In genomic region chr1:225939097-225939938, GRCh38 we compare ENCODE assay signal across 9 cellular contexts. TPM values are rescaled to one million over a fixed set of nuclear protein-coding genes. Genes with fewer than 3 reads are reported as not detected.
DNase-seq lines count a peak whose midpoint lies in the region; ATAC-seq and TF ChIP-seq lines count a peak whose summit lies in the region.
"Not testable (repeated sequence)": the region's sequence is repeated elsewhere in the genome, so short reads cannot be mapped to it uniquely, and the experiment has no call there.
"Had no signal": no experiment of that assay in that cellular context is flagged by ENCODE, and none has a peak within 500 bp of the region (broad histone marks: within the 10 kb centered on the region; RNA-seq: fewer than 3 reads in every experiment).

No MANE protein-coding gene starts in this region.

- H3K27me3 Mint-ChIP-seq in H9 (ENCODE audit: low read depth); activated naive CD8-positive, alpha-beta T cell treated with anti-CD3 and anti-CD28 coated beads, Interleukin-2, amount 50 U/mL, for 24 hours; stimulated activated memory B cell treated with anti-CD40 and anti-IgM and Interleukin-4, amounts not matched to agents 10 μg/mL and 1 μg/mL and 100 μg/mL, for 72 hours: not testable (repeated sequence)

- not testable (repeated sequence) for H2BK20ac ChIP-seq in H9 (ENCODE audit: low read depth, low read length, poor library complexity, severe bottlenecking)

- H3K27ac Mint-ChIP-seq in H9; activated naive CD8-positive, alpha-beta T cell treated with anti-CD3 and anti-CD28 coated beads, Interleukin-2, amount 50 U/mL, for 24 hours; stimulated activated memory B cell treated with anti-CD40 and anti-IgM and Interleukin-4, amounts not matched to agents 10 μg/mL and 1 μg/mL and 100 μg/mL, for 72 hours: not testable (repeated sequence)

- H3K9me3 Mint-ChIP-seq in H9; activated naive CD8-positive, alpha-beta T cell treated with anti-CD3 and anti-CD28 coated beads, Interleukin-2, amount 50 U/mL, for 24 hours; stimulated activated memory B cell treated with anti-CD40 and anti-IgM and Interleukin-4, amounts not matched to agents 10 μg/mL and 1 μg/mL and 100 μg/mL, for 72 hours: not testable (repeated sequence)

- not testable (repeated sequence) for H2AFZ ChIP-seq in H9 (ENCODE audit: low read length)

- H3K4me3 ChIP-seq in gastroesophageal sphincter, right lobe of liver: not testable (repeated sequence)
- peak overlapping the region; percentile 22; the same call in 1 of the 2 replicates for H3K4me3 ChIP-seq in iPS-18c (ENCODE audit: insufficient read depth, low read depth, low read length)

- peak; percentile 79 for DNase-seq in H9
- DNase-seq in activated naive CD8-positive, alpha-beta T cell treated with anti-CD3 and anti-CD28 coated beads, Interleukin-2, amount 50 U/mL, for 24 hours; right lobe of liver; omental fat pad (ENCODE audit: low spot score): not testable (repeated sequence)

- H4K8ac ChIP-seq in H9 (replicated peaks; ENCODE audit: insufficient read length, low read depth, low read length): not testable (repeated sequence)

- H3K56ac ChIP-seq in H9 (ENCODE audit: insufficient read length, low read depth, low read length): not testable (repeated sequence)

- not testable (repeated sequence) for TF ChIP-seq CTCF in H9 (conservative IDR thresholded peaks at IDR 0.05); gastroesophageal sphincter (IDR thresholded peaks at IDR 0.05); right lobe of liver (IDR thresholded peaks at IDR 0.05); omental fat pad (IDR thresholded peaks at IDR 0.05)

- not testable (repeated sequence) for H3K14ac ChIP-seq in H9 (ENCODE audit: insufficient read depth, low read length)

- TF ChIP-seq EP300 in gastroesophageal sphincter (IDR thresholded peaks at IDR 0.05): not testable (repeated sequence)

- not testable (repeated sequence) for H2BK12ac ChIP-seq in H9 (ENCODE audit: insufficient read length, low read depth, low read length)

- H3K4me2 ChIP-seq in H9 (ENCODE audit: insufficient read depth, insufficient read length, low read length): not testable (repeated sequence)

- H3T11ph ChIP-seq in H9 (ENCODE audit: low read length): not testable (repeated sequence)

- not testable (repeated sequence) for H3K36me3 Mint-ChIP-seq in H9 (ENCODE audit: insufficient read depth in 1 of 3, low read depth in 3 of 3); activated naive CD8-positive, alpha-beta T cell treated with anti-CD3 and anti-CD28 coated beads, Interleukin-2, amount 50 U/mL, for 24 hours (ENCODE audit: low read depth); stimulated activated memory B cell treated with anti-CD40 and anti-IgM and Interleukin-4, amounts not matched to agents 10 μg/mL and 1 μg/mL and 100 μg/mL, for 72 hours

- not testable (repeated sequence) for H3K23ac ChIP-seq in H9 (ENCODE audit: insufficient read length, low read depth, low read length)

- H3K18ac ChIP-seq in H9 (ENCODE audit: insufficient read length, low read depth, low read length): not testable (repeated sequence)

- ATAC-seq in activated naive CD8-positive, alpha-beta T cell treated with anti-CD3 and anti-CD28 coated beads, Interleukin-2, amount 50 U/mL, for 24 hours: peak; percentile 53
- ATAC-seq in gastroesophageal sphincter (peak; percentile 22), right lobe of liver (peak; percentile 29 to 46 (median 44)), omental fat pad (ENCODE audit: low FRiP score) (peak; percentile 38)
- ATAC-seq in stimulated activated memory B cell treated with anti-CD40 and anti-IgM and Interleukin-4, amounts not matched to agents 10 μg/mL and 1 μg/mL and 100 μg/mL, for 72 hours: peak; percentile 40

- not testable (repeated sequence) for TF ChIP-seq POLR2A in gastroesophageal sphincter (IDR thresholded peaks at IDR 0.05); right lobe of liver (IDR thresholded peaks at IDR 0.05)

- H3K27me3 ChIP-seq in H9 (ENCODE audit: insufficient read depth, low read length); right lobe of liver: not testable (repeated sequence)
- H3K27me3 ChIP-seq in gastroesophageal sphincter: peaks cover 15% of the 10 kb centered on the region

- H4K20me1 ChIP-seq in H9 (ENCODE audit: control insufficient read depth, insufficient read depth, insufficient read length): not testable (repeated sequence)

- not testable (repeated sequence) for H3K79me1 ChIP-seq in H9 (ENCODE audit: insufficient read depth, low read depth, low read length, poor library complexity, severe bottlenecking)

- H3K4ac ChIP-seq in H9 (ENCODE audit: low read depth, low read length): not testable (repeated sequence)

- not testable (repeated sequence) for H2BK5ac ChIP-seq in H9 (ENCODE audit: insufficient read length, low read length)

- H3K23me2 ChIP-seq in H9 (ENCODE audit: insufficient read length, low read depth, low read length, poor library complexity, severe bottlenecking): not testable (repeated sequence)

- not testable (repeated sequence) for H4K91ac ChIP-seq in H9 (ENCODE audit: insufficient read length, low read depth, low read length)

- not testable (repeated sequence) for H3K27ac ChIP-seq in H9 (ENCODE audit: insufficient read length, low read depth, low read length); gastroesophageal sphincter; right lobe of liver

- not testable (repeated sequence) for H2AK5ac ChIP-seq in H9 (ENCODE audit: insufficient read length, low read length)

- H3K4me1 ChIP-seq in H9 (ENCODE audit: insufficient read depth, low read length); right lobe of liver: not testable (repeated sequence)
- peaks cover 0 to 26% (median 12%) of the 10 kb centered on the region in 3 donors for H3K4me1 ChIP-seq in gastroesophageal sphincter

- H3K9ac ChIP-seq in H9 (ENCODE audit: extremely low read depth, insufficient read length, low read length): not testable (repeated sequence)

- H3K79me2 ChIP-seq in H9 (ENCODE audit: insufficient read depth, low read length): not testable (repeated sequence)

- H3K4me3 Mint-ChIP-seq in H9: peak overlapping the region in 1 of 2 experiments; percentile 50; a peak in 3 of 5 replicates
- H3K4me3 Mint-ChIP-seq in activated naive CD8-positive, alpha-beta T cell treated with anti-CD3 and anti-CD28 coated beads, Interleukin-2, amount 50 U/mL, for 24 hours; stimulated activated memory B cell treated with anti-CD40 and anti-IgM and Interleukin-4, amounts not matched to agents 10 μg/mL and 1 μg/mL and 100 μg/mL, for 72 hours: not testable (repeated sequence)

- not testable (repeated sequence) for H3K36me3 ChIP-seq in gastroesophageal sphincter, right lobe of liver

- WGBS in H9 (ENCODE audit: extremely low coverage, insufficient read length, low lambda C conversion rate): no CpG with 5 or more reads among the region's 69 CpGs
- WGBS in gastroesophageal sphincter (ENCODE audit: low coverage in 1 of 2), 2 donors: no CpG with 5 or more reads among the region's 69 CpGs
- WGBS in right lobe of liver (ENCODE audit: insufficient coverage, low coverage, low lambda C conversion rate, missing lambda C conversion rate): 93% methylated on average over 6 of the region's 69 CpGs

- intact Hi-C loops in right lobe of liver (cut with DNase I): not testable (repeated sequence)

- peaks cover 18 to 25% of the 10 kb centered on the region in 2 experiments for H3K4me1 Mint-ChIP-seq in H9
- not testable (repeated sequence) for H3K4me1 Mint-ChIP-seq in activated naive CD8-positive, alpha-beta T cell treated with anti-CD3 and anti-CD28 coated beads, Interleukin-2, amount 50 U/mL, for 24 hours; stimulated activated memory B cell treated with anti-CD40 and anti-IgM and Interleukin-4, amounts not matched to agents 10 μg/mL and 1 μg/mL and 100 μg/mL, for 72 hours

- H2BK120ac ChIP-seq in H9 (ENCODE audit: low read depth, low read length, poor library complexity, severe bottlenecking): not testable (repeated sequence)

- H2BK15ac ChIP-seq in H9 (ENCODE audit: low read depth, low read length): not testable (repeated sequence)

- not testable (repeated sequence) for H4K5ac ChIP-seq in H9 (ENCODE audit: insufficient read length, low read depth, low read length)

- H3K9me3 ChIP-seq in H9 (ENCODE audit: control insufficient read depth, low read depth, low read length); gastroesophageal sphincter; iPS-18c (ENCODE audit: control insufficient read depth, insufficient read depth, low read length); right lobe of liver: not testable (repeated sequence)

RNA-seq across cellular contexts. Expression of gene LEFTY2, which starts 1.7 kb away (rescaled TPM):
- 16.3 and 16.9 TPM in 2 replicates for total RNA-seq in H9 (2021)
- 1 to 10 TPM in 1 of 4 donors, not detected in 3; 1.1 TPM for total RNA-seq in gastroesophageal sphincter
- total RNA-seq in right lobe of liver: under 1 TPM in 1 of 6 experiments, not detected in 5; 0.31 TPM
- 1 to 10 TPM in 1 of 4 donors, under 1 TPM in 2, not detected in 1; 0.36 to 4.5 (median 0.63) TPM for total RNA-seq in omental fat pad
- total RNA-seq: A673, HT1080 had no signal

RNA-seq across cellular contexts. Expression of gene PYCR2, which starts 15.3 kb away (rescaled TPM):
- total RNA-seq in H9 (2021) (104 TPM in 2 replicates), gastroesophageal sphincter (10 to 100 TPM; 43.6 to 65.5 (median 50.6) TPM), right lobe of liver (10 to 100 TPM; 20.0 to 42.6 (median 24.9) TPM), omental fat pad (10 to 100 TPM; 33.5 to 52.6 (median 45.6) TPM)

RNA-seq across cellular contexts. Expression of gene LEFTY1, which starts 50.4 kb away (rescaled TPM):
- total RNA-seq in H9 (2021) (102 and 107 TPM in 2 replicates), gastroesophageal sphincter (1 to 10 TPM in 1 of 4 donors, under 1 TPM in 1, not detected in 2; 0.35 to 1.4 TPM), right lobe of liver (1 to 10 TPM in 1 of 6 experiments, under 1 TPM in 3, not detected in 2; 0.29 to 1.1 (median 0.54) TPM), omental fat pad (under 1 TPM in 1 of 4 donors, not detected in 3; 0.44 TPM)
- total RNA-seq: A673, HT1080 had no signal

RNA-seq across cellular contexts. Expression of gene TMEM63A, which starts 57.1 kb away (rescaled TPM):
- total RNA-seq in H9 (2021) (75.7 and 80.7 TPM in 2 replicates), gastroesophageal sphincter (10 to 100 TPM; 10.9 to 55.9 (median 23.8) TPM), right lobe of liver (10 to 100 TPM; 32.1 to 81.5 (median 44.9) TPM), omental fat pad (10 to 100 TPM; 27.6 to 93.3 (median 41.5) TPM)

RNA-seq across cellular contexts. Expression of gene SDE2, which starts 59.8 kb away (rescaled TPM):
- total RNA-seq in H9 (2021) (20.5 and 21.7 TPM in 2 replicates), gastroesophageal sphincter (10 to 100 TPM; 15.9 to 23.2 (median 21.2) TPM), right lobe of liver (10 to 100 TPM in 1 of 6 experiments, 1 to 10 TPM in 5; 7.1 to 10.9 (median 8.6) TPM), omental fat pad (10 to 100 TPM; 18.0 to 42.3 (median 21.5) TPM)

Comparison
In these comparisons a context has a peak if more than half of its experiments do, and no peak if none do; other contexts are left out.
1. RNA of gene LEFTY1, which starts 50.4 kb away (total RNA-seq): 102 to 107 TPM in H9; 0.29 to 1.1 TPM in right lobe of liver, 0.35 to 1.4 TPM in gastroesophageal sphincter and 0.44 TPM in omental fat pad; every median in the first group is over 10 times any median in the second.
2. Peak in every context shown above with its lines, with median percentiles within 50 percentile points of each other: ATAC-seq.